ENCODE assay signal across 1 cellular context in genomic region chr12:56041579-56042429, GRCh38.
TF ChIP-seq lines count a peak whose summit lies in the region.

Gene RPS26, plus strand, starts transcription at chr12:56041918. Its CDS starts 249 bp downstream, at chr12:56042167.

TF ChIP-seq in HepG2, 621 proteins besides CTCF, POLR2A, EP300 and RAD21 (continued from another document and continues in another):
- TF ChIP-seq CAMTA2 (CRISPR knock-in tag; IDR thresholded peaks at IDR 0.05; ENCODE audit: borderline replicate concordance) (no peak), ZNF790 (CRISPR knock-in tag; IDR thresholded peaks at IDR 0.05; ENCODE audit: borderline replicate concordance) (0 out of 2 replicates have a peak, but pooled peaks have one; percentile 76), HDAC6 (IDR thresholded peaks at IDR 0.05; ENCODE audit: low read depth, low read length) (no peak), FOXK1 (CRISPR knock-in tag; IDR thresholded peaks at IDR 0.05; ENCODE audit: borderline replicate concordance, low read depth) (peak; percentile 76; the same call in 1 of the 2 replicates), SNRNP70 (IDR thresholded peaks at IDR 0.05; ENCODE audit: low read depth, low read length) (no peak), ZNF235 (CRISPR knock-in tag; IDR thresholded peaks at IDR 0.05; ENCODE audit: borderline replicate concordance) (peak; percentile 69; the same call in 1 of the 2 replicates), GRHL1 (CRISPR knock-in tag; conservative IDR thresholded peaks at IDR 0.05) (no peak), MNT (IDR thresholded peaks at IDR 0.05) (peak; percentile 22; the same call in 1 of the 2 replicates), ZKSCAN5 (CRISPR knock-in tag; IDR thresholded peaks at IDR 0.05) (no peak), FOXJ3 (CRISPR knock-in tag; IDR thresholded peaks at IDR 0.05; ENCODE audit: borderline replicate concordance) (peak; percentile 85), ZFP62 (CRISPR knock-in tag; IDR thresholded peaks at IDR 0.05) (no peak), STAT6 (CRISPR knock-in tag; IDR thresholded peaks at IDR 0.05; ENCODE audit: borderline replicate concordance) (peak; percentile 83; the same call in 1 of the 2 replicates), ZBTB25 (CRISPR knock-in tag; IDR thresholded peaks at IDR 0.05) (peak; percentile 97), AKAP8 (CRISPR knock-in tag; IDR thresholded peaks at IDR 0.05) (peak; percentile 53; the same call in 1 of the 2 replicates), CSRNP2 (CRISPR knock-in tag; conservative IDR thresholded peaks at IDR 0.05; ENCODE audit: low read depth) (no peak), MTA3 (CRISPR knock-in tag; IDR thresholded peaks at IDR 0.05) (no peak), REXO4 (CRISPR knock-in tag; IDR thresholded peaks at IDR 0.05; ENCODE audit: borderline replicate concordance) (no peak), ZBTB38 (CRISPR knock-in tag; IDR thresholded peaks at IDR 0.05) (peak; percentile 95), ERF (CRISPR knock-in tag; IDR thresholded peaks at IDR 0.05) (peak; percentile 62; the same call in 1 of the 2 replicates), SNAI1 (CRISPR knock-in tag; IDR thresholded peaks at IDR 0.05; ENCODE audit: borderline replicate concordance) (peak; percentile 98), ZNF260 (CRISPR knock-in tag; IDR thresholded peaks at IDR 0.05; ENCODE audit: borderline replicate concordance, low read depth) (no peak), HNRNPUL1 (IDR thresholded peaks at IDR 0.05; ENCODE audit: low read depth, low read length) (no peak), ISL2 (CRISPR knock-in tag; IDR thresholded peaks at IDR 0.05) (peak; percentile 71; the same call in 1 of the 2 replicates), SIX4 (CRISPR knock-in tag; IDR thresholded peaks at IDR 0.05) (peak; percentile 83), FOXA3 (CRISPR knock-in tag; IDR thresholded peaks at IDR 0.05) (peak; percentile 11; the same call in 1 of the 2 replicates), POLR2AphosphoS2 (IDR thresholded peaks at IDR 0.05; ENCODE audit: low read depth, low read length) (0 out of 2 replicates have a peak, but pooled peaks have one; percentile 67), ZNF724P (CRISPR knock-in tag; IDR thresholded peaks at IDR 0.05; ENCODE audit: borderline replicate concordance) (0 out of 2 replicates have a peak, but pooled peaks have one; percentile 13), PHF20 (CRISPR knock-in tag; IDR thresholded peaks at IDR 0.05) (peak; percentile 93), HNRNPL (IDR thresholded peaks at IDR 0.05; ENCODE audit: low read depth, low read length) (no peak), ZNF605 (CRISPR knock-in tag; IDR thresholded peaks at IDR 0.05) (peak; percentile 89), ZFY (CRISPR knock-in tag; IDR thresholded peaks at IDR 0.05) (peak; percentile 77), ZSCAN12 (CRISPR knock-in tag; IDR thresholded peaks at IDR 0.05) (no peak), HMG20A (CRISPR knock-in tag; IDR thresholded peaks at IDR 0.05; ENCODE audit: borderline replicate concordance) (peak; percentile 39; the same call in 1 of the 2 replicates), ZSCAN25 (CRISPR knock-in tag; IDR thresholded peaks at IDR 0.05) (no peak), ATRX (CRISPR knock-in tag; IDR thresholded peaks at IDR 0.05; ENCODE audit: borderline replicate concordance) (no peak), ZNF589 (CRISPR knock-in tag; conservative IDR thresholded peaks at IDR 0.05) (peak; percentile 65; the same call in 1 of the 2 replicates), ZNF275 (CRISPR knock-in tag; IDR thresholded peaks at IDR 0.05; ENCODE audit: borderline replicate concordance) (peak; percentile 96), CBX1 (IDR thresholded peaks at IDR 0.05; ENCODE audit: low read depth) (peak; percentile 38), DNMT3B (CRISPR knock-in tag; conservative IDR thresholded peaks at IDR 0.05) (no peak; the same call in 1 of the 2 replicates), ZNF784 (CRISPR knock-in tag; IDR thresholded peaks at IDR 0.05; ENCODE audit: borderline replicate concordance) (no peak), MEF2D (CRISPR knock-in tag; IDR thresholded peaks at IDR 0.05) (no peak), CBX5 (CRISPR knock-in tag; IDR thresholded peaks at IDR 0.05; ENCODE audit: borderline replicate concordance) (peak; percentile 79; the same call in 1 of the 2 replicates), SYNCRIP (IDR thresholded peaks at IDR 0.05; ENCODE audit: insufficient read depth, low read depth, low read length) (no peak), TP53 (CRISPR knock-in tag; conservative IDR thresholded peaks at IDR 0.05) (0 out of 2 replicates have a peak, but pooled peaks have one; percentile 91), CREM (IDR thresholded peaks at IDR 0.05) (peak; percentile 97), CREM (CRISPR knock-in tag; IDR thresholded peaks at IDR 0.05) (peak; percentile 24; the same call in 1 of the 2 replicates), FOSL2 (CRISPR knock-in tag; IDR thresholded peaks at IDR 0.05) (peak; percentile 49)
- TF ChIP-seq, protein P1, sequence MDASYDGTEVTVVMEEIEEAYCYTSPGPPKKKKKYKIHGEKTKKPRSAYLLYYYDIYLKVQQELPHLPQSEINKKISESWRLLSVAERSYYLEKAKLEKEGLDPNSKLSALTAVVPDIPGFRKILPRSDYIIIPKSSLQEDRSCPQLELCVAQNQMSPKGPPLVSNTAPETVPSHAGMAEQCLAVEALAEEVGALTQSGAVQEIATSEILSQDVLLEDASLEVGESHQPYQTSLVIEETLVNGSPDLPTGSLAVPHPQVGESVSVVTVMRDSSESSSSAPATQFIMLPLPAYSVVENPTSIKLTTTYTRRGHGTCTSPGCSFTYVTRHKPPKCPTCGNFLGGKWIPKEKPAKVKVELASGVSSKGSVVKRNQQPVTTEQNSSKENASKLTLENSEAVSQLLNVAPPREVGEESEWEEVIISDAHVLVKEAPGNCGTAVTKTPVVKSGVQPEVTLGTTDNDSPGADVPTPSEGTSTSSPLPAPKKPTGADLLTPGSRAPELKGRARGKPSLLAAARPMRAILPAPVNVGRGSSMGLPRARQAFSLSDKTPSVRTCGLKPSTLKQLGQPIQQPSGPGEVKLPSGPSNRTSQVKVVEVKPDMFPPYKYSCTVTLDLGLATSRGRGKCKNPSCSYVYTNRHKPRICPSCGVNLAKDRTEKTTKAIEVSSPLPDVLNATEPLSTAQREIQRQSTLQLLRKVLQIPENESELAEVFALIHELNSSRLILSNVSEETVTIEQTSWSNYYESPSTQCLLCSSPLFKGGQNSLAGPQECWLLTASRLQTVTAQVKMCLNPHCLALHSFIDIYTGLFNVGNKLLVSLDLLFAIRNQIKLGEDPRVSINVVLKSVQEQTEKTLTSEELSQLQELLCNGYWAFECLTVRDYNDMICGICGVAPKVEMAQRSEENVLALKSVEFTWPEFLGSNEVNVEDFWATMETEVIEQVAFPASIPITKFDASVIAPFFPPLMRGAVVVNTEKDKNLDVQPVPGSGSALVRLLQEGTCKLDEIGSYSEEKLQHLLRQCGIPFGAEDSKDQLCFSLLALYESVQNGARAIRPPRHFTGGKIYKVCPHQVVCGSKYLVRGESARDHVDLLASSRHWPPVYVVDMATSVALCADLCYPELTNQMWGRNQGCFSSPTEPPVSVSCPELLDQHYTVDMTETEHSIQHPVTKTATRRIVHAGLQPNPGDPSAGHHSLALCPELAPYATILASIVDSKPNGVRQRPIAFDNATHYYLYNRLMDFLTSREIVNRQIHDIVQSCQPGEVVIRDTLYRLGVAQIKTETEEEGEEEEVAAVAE (CRISPR knock-in tag; IDR thresholded peaks at IDR 0.05; ENCODE audit: borderline replicate concordance), result peak; percentile 99
- TF ChIP-seq, protein P2, sequence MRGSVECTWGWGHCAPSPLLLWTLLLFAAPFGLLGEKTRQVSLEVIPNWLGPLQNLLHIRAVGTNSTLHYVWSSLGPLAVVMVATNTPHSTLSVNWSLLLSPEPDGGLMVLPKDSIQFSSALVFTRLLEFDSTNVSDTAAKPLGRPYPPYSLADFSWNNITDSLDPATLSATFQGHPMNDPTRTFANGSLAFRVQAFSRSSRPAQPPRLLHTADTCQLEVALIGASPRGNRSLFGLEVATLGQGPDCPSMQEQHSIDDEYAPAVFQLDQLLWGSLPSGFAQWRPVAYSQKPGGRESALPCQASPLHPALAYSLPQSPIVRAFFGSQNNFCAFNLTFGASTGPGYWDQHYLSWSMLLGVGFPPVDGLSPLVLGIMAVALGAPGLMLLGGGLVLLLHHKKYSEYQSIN (CRISPR knock-in tag; IDR thresholded peaks at IDR 0.05; ENCODE audit: borderline replicate concordance), result no peak
